Comparison of ENCODE assay signal across 11 cellular contexts in the genomic region with DNA sequence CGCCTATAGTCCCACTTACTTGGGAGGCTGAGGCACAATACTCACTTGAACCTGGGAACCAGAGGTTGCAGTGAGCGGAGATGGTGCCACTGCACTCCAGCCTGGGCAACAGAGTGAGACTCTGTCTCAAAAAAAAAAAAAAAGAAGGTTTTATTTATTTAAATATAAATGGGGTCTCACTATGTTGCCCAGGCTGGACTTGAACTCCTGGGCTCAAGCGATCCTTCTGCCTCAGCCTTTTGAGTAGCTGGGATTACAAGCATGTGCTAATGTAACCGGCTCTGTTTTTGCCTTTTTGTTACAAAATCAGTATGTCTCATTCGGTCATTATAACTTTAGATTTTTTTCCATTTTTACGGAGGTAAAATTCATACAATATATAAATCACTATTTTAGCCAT.
"Had no signal": no experiment of that assay in that cellular context is flagged by ENCODE, and none has a peak within 500 bp of the region (broad histone marks: within the 10 kb centered on the region; RNA-seq: fewer than 3 reads in every experiment).

No MANE protein-coding gene starts in this region.

- H3K9me3 ChIP-seq: HAP-1 had no signal

- DNase-seq: GM23248, GOT3, H7, H9, HCEC 1CT, HFFc6 had no signal

- FAIRE-seq: H1, H54 had no signal

- H3K4me2 ChIP-seq: GM23338 had no signal

- ATAC-seq: GM23338, HCT116 had no signal

- H3K4me1 ChIP-seq: HAP-1 had no signal

- H3K4me3 ChIP-seq: GM23248, GM23338, HAP-1 had no signal

- H3K9ac ChIP-seq: GM23248 had no signal

- H2AFZ ChIP-seq: GM23248, GM23338 had no signal

- H3K36me3 ChIP-seq: HAP-1 had no signal

- H3K27ac ChIP-seq: GM23248 had no signal
